9 cellular contexts compared by ENCODE assay signal in genomic region chr7:95687759-95688343, GRCh38.
DNase-seq lines count a peak whose midpoint lies in the region; ATAC-seq, FAIRE-seq and TF ChIP-seq lines count a peak whose summit lies in the region.
"Had no signal": no experiment of that assay in that cellular context is flagged by ENCODE, and none has a peak within 500 bp of the region (broad histone marks: within the 10 kb centered on the region; RNA-seq: fewer than 3 reads in every experiment).

No MANE protein-coding gene starts in this region.

- H3K4me1 Mint-ChIP-seq in astrocyte (ENCODE audit: low read depth, unreplicated experiment) = peaks cover 7% of the 10 kb centered on the region
- H3K4me1 Mint-ChIP-seq: activated naive CD4-positive, alpha-beta T cell treated with anti-CD3 and anti-CD28 coated beads, Interleukin-2, amount 50 U/mL, for 24 hours had no signal

- no peak overlapping the region for H3K4me3 Mint-ChIP-seq in astrocyte (ENCODE audit: unreplicated experiment)
- H3K4me3 Mint-ChIP-seq: activated naive CD4-positive, alpha-beta T cell treated with anti-CD3 and anti-CD28 coated beads, Interleukin-2, amount 50 U/mL, for 24 hours had no signal

- peak; percentile 59 for FAIRE-seq in astrocyte (lab: Jason Lieb, UNC)

- no peak overlapping the region for H3K4me2 ChIP-seq in astrocyte (ENCODE audit: low read length)

- H3K79me2 ChIP-seq in astrocyte (ENCODE audit: insufficient read depth, low read length) = no peaks in the 10 kb centered on the region

- no peaks in the 10 kb centered on the region for H3K27me3 ChIP-seq in astrocyte (ENCODE audit: insufficient read depth, low read length)

- ATAC-seq in GM18909 (IDR thresholded peaks at IDR 0.05; ENCODE audit: poor library complexity, unreplicated experiment) (no peak), HG02884 (IDR thresholded peaks at IDR 0.05; ENCODE audit: unreplicated experiment) (no peak)

- no peaks in the 10 kb centered on the region for H3K36me3 ChIP-seq in astrocyte (ENCODE audit: insufficient read depth, low read length)

- no peaks in the 10 kb centered on the region for H3K9me3 Mint-ChIP-seq in astrocyte (ENCODE audit: unreplicated experiment)
- H3K9me3 Mint-ChIP-seq: activated naive CD4-positive, alpha-beta T cell treated with anti-CD3 and anti-CD28 coated beads, Interleukin-2, amount 50 U/mL, for 24 hours had no signal

- no peaks in the 10 kb centered on the region for H3K9me3 ChIP-seq in astrocyte (ENCODE audit: insufficient read depth, low read depth, low read length)

- H3K27me3 Mint-ChIP-seq in astrocyte (ENCODE audit: low read depth, unreplicated experiment) = no peaks in the 10 kb centered on the region

- no peaks in the 10 kb centered on the region for H3K36me3 Mint-ChIP-seq in astrocyte (ENCODE audit: low read depth, unreplicated experiment)
- H3K36me3 Mint-ChIP-seq: activated naive CD4-positive, alpha-beta T cell treated with anti-CD3 and anti-CD28 coated beads, Interleukin-2, amount 50 U/mL, for 24 hours had no signal

- H3K27ac Mint-ChIP-seq in astrocyte (ENCODE audit: unreplicated experiment) = no peak overlapping the region
- H3K27ac Mint-ChIP-seq: activated naive CD4-positive, alpha-beta T cell treated with anti-CD3 and anti-CD28 coated beads, Interleukin-2, amount 50 U/mL, for 24 hours had no signal

- H2AFZ ChIP-seq in astrocyte (ENCODE audit: low read depth, low read length) = no peak overlapping the region

- H3K4me1 ChIP-seq in astrocyte (ENCODE audit: insufficient read depth, low read length) = no peaks in the 10 kb centered on the region

- DNase-seq in A172 (ENCODE audit: low spot score) (peak; percentile 29), GM13976 (ENCODE audit: low spot score) (no peak), NCI-H1930 (lab: John Stamatoyannopoulos, UW) (peak; percentile 56 to 61), astrocyte (ENCODE audit: low read depth) (no peak), kidney glomerular epithelial cell (lab: John Stamatoyannopoulos, UW) (peak; percentile 32), NCI-H1048 (lab: John Stamatoyannopoulos, UW) (no peak)

- TF ChIP-seq CTCF in GM13976 (IDR thresholded peaks at IDR 0.05; ENCODE audit: borderline replicate concordance, control extremely low read depth, extremely low read depth, insufficient read depth, missing control alignments) (peak; percentile 10), astrocyte (IDR thresholded peaks at IDR 0.05; ENCODE audit: insufficient read depth, low read depth, low read length) (peak; percentile 34)

- no peak overlapping the region for H3K4me3 ChIP-seq in astrocyte (ENCODE audit: insufficient read depth, low read depth, low read length)

- H4K20me1 ChIP-seq in astrocyte (ENCODE audit: insufficient read depth, low read length) = no peaks in the 10 kb centered on the region

- H3K27ac ChIP-seq in astrocyte (ENCODE audit: low read depth, low read length) = no peak overlapping the region

- in situ Hi-C loops in GM13976 (cut with MboI; ENCODE audit: low sequenced_read_pairs, unreplicated experiment) = loop anchor here (10.0 kb wide), 1 partner anchor 173 kb away; no protein-coding TSS in a partner anchor

- no peak overlapping the region for H3K9ac ChIP-seq in astrocyte (ENCODE audit: low read length)

Comparison
In these comparisons a context has a peak if more than half of its experiments do, and no peak if none do; other contexts are left out.
1. DNase-seq: peak in A172 (single experiment), NCI-H1930 (2 of 2) and kidney glomerular epithelial cell (single experiment); none in GM13976 (single experiment), astrocyte (single experiment) and NCI-H1048 (single experiment).